Comparison of ENCODE assay signal across 8 cellular contexts in genomic region chr1:109769335-109770078, GRCh38. TPM values are rescaled to one million over a fixed set of nuclear protein-coding genes. Genes with fewer than 3 reads are reported as not detected.
DNase-seq lines count a peak whose midpoint lies in the region; ATAC-seq and TF ChIP-seq lines count a peak whose summit lies in the region.
"Had no signal": no experiment of that assay in that cellular context is flagged by ENCODE, and none has a peak within 500 bp of the region (broad histone marks: within the 10 kb centered on the region; RNA-seq: fewer than 3 reads in every experiment).

No MANE protein-coding gene starts in this region.

- 81 to 92% (median 89%) methylated on average over 11 of the region's 11 CpGs for WGBS in stomach, 5 donors

- no peak for TF ChIP-seq EP300 in stomach (IDR thresholded peaks at IDR 0.05)

- no peak for TF ChIP-seq POLR2A in stomach (IDR thresholded peaks at IDR 0.05)

- intact Hi-C loops in left ventricle myocardium inferior (cut with micrococcal nuclease) (loop anchor here (5.0 kb wide), 2 partner anchors 127 to 222 kb away; partner anchors contain the start of gene GNAI3), stomach (cut with DNase I; ENCODE audit: low total_unique reads) (loop anchor here (5.0 to 10.0 kb wide), 2 partner anchors 127 to 225 kb away; partner anchors contain the start of gene GNAI3)

- H3K9me3 Mint-ChIP-seq in HFFc6: no peaks in the 10 kb centered on the region
- no peaks in the 10 kb centered on the region for H3K9me3 Mint-ChIP-seq in activated T-helper 17 cell treated with anti-CD3 and anti-CD28 coated beads, Interleukin-2, amount 50 U/mL, for 72 hours

- peaks cover 16% of the 10 kb centered on the region for H3K4me1 Mint-ChIP-seq in HFFc6 (ENCODE audit: low read depth)
- peaks cover 9% of the 10 kb centered on the region for H3K4me1 Mint-ChIP-seq in activated T-helper 17 cell treated with anti-CD3 and anti-CD28 coated beads, Interleukin-2, amount 50 U/mL, for 72 hours

- TF ChIP-seq CTCF in HFFc6 (IDR thresholded peaks at IDR 0.05): no peak
- no peak for TF ChIP-seq CTCF in left ventricle myocardium inferior (IDR thresholded peaks at IDR 0.05; ENCODE audit: borderline replicate concordance)
- TF ChIP-seq CTCF in stomach (IDR thresholded peaks at IDR 0.05): no peak

- H3K27me3 ChIP-seq in left ventricle myocardium inferior (ENCODE audit: low read depth): no peaks in the 10 kb centered on the region
- no peaks in the 10 kb centered on the region for H3K27me3 ChIP-seq in stomach

- no peaks in the 10 kb centered on the region for H3K36me3 ChIP-seq in left ventricle myocardium inferior
- H3K36me3 ChIP-seq in stomach: no peaks in the 10 kb centered on the region

- H3K27ac Mint-ChIP-seq in HFFc6: peak overlapping the region; percentile 71
- peak overlapping the region; percentile 3 for H3K27ac Mint-ChIP-seq in activated T-helper 17 cell treated with anti-CD3 and anti-CD28 coated beads, Interleukin-2, amount 50 U/mL, for 72 hours

- H3K4me3 ChIP-seq in left ventricle myocardium inferior (no peak overlapping the region), stomach (no peak overlapping the region)

- H3K4me1 ChIP-seq in left ventricle myocardium inferior: peaks cover 36% of the 10 kb centered on the region
- peaks cover 4 to 47% (median 12%) of the 10 kb centered on the region in 4 donors for H3K4me1 ChIP-seq in stomach

- H3K36me3 Mint-ChIP-seq in HFFc6 (ENCODE audit: low read depth): no peaks in the 10 kb centered on the region
- no peaks in the 10 kb centered on the region for H3K36me3 Mint-ChIP-seq in activated T-helper 17 cell treated with anti-CD3 and anti-CD28 coated beads, Interleukin-2, amount 50 U/mL, for 72 hours (ENCODE audit: low read depth)

- peak; percentile 87 for DNase-seq in HFFc6
- peak; percentile 7 for DNase-seq in left ventricle myocardium inferior
- DNase-seq in stomach: peak; percentile 16
- no peak for DNase-seq in NCI-H2081 (lab: John Stamatoyannopoulos, UW)
- DNase-seq in SK-N-DZ (ENCODE audit: low spot score): no peak
- DNase-seq: hippocampal formation had no signal

- H3K27ac ChIP-seq in left ventricle myocardium inferior (replicated peaks) (no peak overlapping the region), stomach (no peak overlapping the region)

- peak; percentile 31 for ATAC-seq in activated T-helper 17 cell treated with anti-CD3 and anti-CD28 coated beads, Interleukin-2, amount 50 U/mL, for 72 hours (replicated peaks)
- ATAC-seq in HG02981 (IDR thresholded peaks at IDR 0.05; ENCODE audit: unreplicated experiment): no peak

- no peaks in the 10 kb centered on the region for H3K9me3 ChIP-seq in left ventricle myocardium inferior (replicated peaks)
- no peaks in the 10 kb centered on the region for H3K9me3 ChIP-seq in stomach

- peaks cover 3% of the 10 kb centered on the region for H3K27me3 Mint-ChIP-seq in HFFc6 (ENCODE audit: insufficient read depth)
- H3K27me3 Mint-ChIP-seq in activated T-helper 17 cell treated with anti-CD3 and anti-CD28 coated beads, Interleukin-2, amount 50 U/mL, for 72 hours: peaks cover 5% of the 10 kb centered on the region

- no peak overlapping the region for H3K4me3 Mint-ChIP-seq in HFFc6
- H3K4me3 Mint-ChIP-seq in activated T-helper 17 cell treated with anti-CD3 and anti-CD28 coated beads, Interleukin-2, amount 50 U/mL, for 72 hours: no peak overlapping the region

RNA-seq across cellular contexts. Expression of gene EPS8L3, which starts 5.8 kb away (rescaled TPM):
- not detected for total RNA-seq in HFFc6 (2021; fragmentation: NEBNext Ultra II Directional; extraction: Animal tissue kit (Norgen Biotek cat#: 25700))
- total RNA-seq in activated T-helper 17 cell treated with anti-CD3 and anti-CD28 coated beads, Interleukin-2, amount 50 U/mL, for 72 hours: not detected
- total RNA-seq in left ventricle myocardium inferior (0.11 TPM), stomach (100 to 1,000 TPM in 2 of 5 donors, 10 to 100 TPM in 3; 22.3 to 299 (median 85.8) TPM)
- polyA plus RNA-seq in stomach: 10 to 100 TPM in 1 of 3 donors, 1 to 10 TPM in 2; 9.5 to 40.9 (median 9.6) TPM
- 0.63 and 1.2 TPM in 2 replicates for polyA plus RNA-seq in SK-N-DZ (2014; cell fraction: cytosol; rRNA removed)
- 0.64 and 21.2 TPM in 2 replicates for polyA plus RNA-seq in SK-N-DZ (2014; cell fraction: nucleus; rRNA removed)

RNA-seq across cellular contexts. Expression of gene GSTM3, which starts 28.7 kb away (rescaled TPM):
- 10 to 100 TPM; 36.9 to 51.3 (median 43.6) TPM for total RNA-seq in HFFc6 (2021; fragmentation: NEBNext Ultra II Directional; extraction: Animal tissue kit (Norgen Biotek cat#: 25700))
- 10 to 100 TPM in 1 of 2 donors, 1 to 10 TPM in 1; 8.9 to 30.2 TPM for total RNA-seq in activated T-helper 17 cell treated with anti-CD3 and anti-CD28 coated beads, Interleukin-2, amount 50 U/mL, for 72 hours
- total RNA-seq in left ventricle myocardium inferior (93.7 TPM), stomach (100 to 1,000 TPM in 2 of 5 donors, 10 to 100 TPM in 3; 32.2 to 213 (median 84.6) TPM)
- 100 to 1,000 TPM in 2 of 3 donors, 10 to 100 TPM in 1; 83.8 to 350 (median 194) TPM for polyA plus RNA-seq in stomach
- polyA plus RNA-seq in SK-N-DZ (2014; cell fraction: cytosol; rRNA removed): 127 and 135 TPM in 2 replicates
- polyA plus RNA-seq in SK-N-DZ (2014; cell fraction: nucleus; rRNA removed): 72.0 and 83.5 TPM in 2 replicates

RNA-seq across cellular contexts. Expression of gene GSTM5, which starts 57.5 kb away (rescaled TPM):
- total RNA-seq in HFFc6 (2021; fragmentation: NEBNext Ultra II Directional; extraction: Animal tissue kit (Norgen Biotek cat#: 25700)): 1 to 10 TPM; 4.3 to 7.1 (median 5.5) TPM
- not detected for total RNA-seq in activated T-helper 17 cell treated with anti-CD3 and anti-CD28 coated beads, Interleukin-2, amount 50 U/mL, for 72 hours
- 2.4 TPM for total RNA-seq in left ventricle myocardium inferior
- 10 to 100 TPM in 2 of 5 donors, 1 to 10 TPM in 1, not detected in 2; 1.4 to 35.6 (median 18.5) TPM for total RNA-seq in stomach
- 10 to 100 TPM in 2 of 3 donors, 1 to 10 TPM in 1; 3.6 to 22.0 (median 14.9) TPM for polyA plus RNA-seq in stomach
- polyA plus RNA-seq in SK-N-DZ (2014; cell fraction: cytosol; rRNA removed): not detected in 2 replicates
- polyA plus RNA-seq in SK-N-DZ (2014; cell fraction: nucleus; rRNA removed): not detected in 2 replicates

Comparison
In these comparisons a context has a peak if more than half of its experiments do, and no peak if none do; other contexts are left out.
1. DNase-seq: peak in HFFc6 (single experiment), left ventricle myocardium inferior (single experiment) and stomach (single experiment); none in NCI-H2081 (0 of 2) and SK-N-DZ (single experiment).
2. RNA of gene EPS8L3, which starts 5.8 kb away (total RNA-seq): 22.3 to 299 TPM in stomach; 0.11 TPM in left ventricle myocardium inferior (single experiment), not detected in HFFc6 and not detected in activated T-helper 17 cell treated with anti-CD3 and anti-CD28 coated beads, Interleukin-2, amount 50 U/mL, for 72 hours; every median in the first group is over 10 times any median in the second.